In genomic region chr15:100730655-100731240, GRCh38 we compare ENCODE assay signal across 16 cellular contexts.
"Had no signal": no experiment of that assay in that cellular context is flagged by ENCODE, and none has a peak within 500 bp of the region (broad histone marks: within the 10 kb centered on the region; RNA-seq: fewer than 3 reads in every experiment).

No MANE protein-coding gene starts in this region.

- ATAC-seq: foreskin keratinocyte; left colon; naive thymus-derived CD4-positive, alpha-beta T cell had no signal

- DNase-seq: foreskin keratinocyte; left colon; naive thymus-derived CD4-positive, alpha-beta T cell; nephron progenitor cell; sigmoid colon; stimulated activated CD4-positive, alpha-beta T cell treated with anti-CD3 and anti-CD28 coated beads, Interleukin-2, amount 100 ng/mL, for 24 hours; stimulated activated naive CD4-positive, alpha-beta T cell; stomach; substantia nigra; transverse colon had no signal

- H3K4me3 Mint-ChIP-seq: dendritic cell treated with granulocyte-macrophage colony-stimulating factor and Interleukin-4, amounts not matched to agents 40 ng/mL and 50 ng/mL, for 4 days; naive thymus-derived CD4-positive, alpha-beta T cell; nephron progenitor cell had no signal

- H3K27ac Mint-ChIP-seq: dendritic cell treated with granulocyte-macrophage colony-stimulating factor and Interleukin-4, amounts not matched to agents 40 ng/mL and 50 ng/mL, for 4 days; naive thymus-derived CD4-positive, alpha-beta T cell; nephron progenitor cell had no signal

- H3K36me3 Mint-ChIP-seq: naive thymus-derived CD4-positive, alpha-beta T cell had no signal

- H3K36me3 ChIP-seq: neutrophil, right atrium auricular region, sigmoid colon, stomach, thoracic aorta, transverse colon had no signal

- H3K27me3 ChIP-seq: foreskin keratinocyte, hepatocyte, right atrium auricular region, sigmoid colon, transverse colon had no signal

- H3K4me3 ChIP-seq: hepatocyte, right atrium auricular region, sigmoid colon, skin epidermis, stomach, thoracic aorta, transverse colon had no signal
